Comparison of ENCODE assay signal across 32 cellular contexts in the genomic region with DNA sequence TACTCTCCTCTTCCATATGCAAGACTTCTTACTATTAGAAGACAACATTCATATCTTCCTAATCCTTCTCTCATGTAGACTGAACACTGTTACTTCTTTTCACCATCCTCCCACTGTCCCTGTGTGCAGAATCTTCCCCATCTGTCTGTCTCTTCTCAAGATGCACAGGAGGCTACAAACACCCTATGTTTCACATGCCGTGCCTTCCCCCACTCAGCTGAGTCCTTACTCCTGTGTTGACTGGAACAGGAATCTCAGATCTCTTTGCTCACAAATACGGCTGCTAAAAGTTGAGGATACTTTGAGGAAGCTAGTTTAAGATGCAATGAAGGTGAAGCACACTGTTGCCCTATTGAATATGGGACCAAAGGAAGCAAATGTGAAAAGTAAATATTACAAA.
"Had no signal": no experiment of that assay in that cellular context is flagged by ENCODE, and none has a peak within 500 bp of the region (broad histone marks: within the 10 kb centered on the region; RNA-seq: fewer than 3 reads in every experiment).

No MANE protein-coding gene starts in this region.

- H3K4me2 ChIP-seq: KMS-11, PC-9 had no signal

- H3K4me1 ChIP-seq: SJCRH30 had no signal

- H3K9ac ChIP-seq: KMS-11 had no signal

- H3K27ac ChIP-seq: KMS-11, PC-9, RWPE1, SJCRH30, SK-N-MC had no signal

- ATAC-seq: Panc1, Right ventricle myocardium inferior, SK-N-SH treated with all-trans-retinoic acid at 6 μM for 48 hours, T-cell had no signal

- FAIRE-seq: RCC 7860 had no signal

- H3K4me3 ChIP-seq: PC-9, SJCRH30, SK-N-MC had no signal

- H3K9me3 ChIP-seq: SJCRH30 had no signal

- H3K36me3 ChIP-seq: SJCRH30 had no signal

- DNase-seq: Karpas-422, MM.1S, MV-4-11, NCI-H1092, NCI-H1105 treated with DMSO at 0.1 percent for 48 hours, NCI-H1417, NCI-H1436, NCI-H146, NCI-H1694, NCI-H187, NCI-H1930, NCI-H2029 treated with DMSO at 0.1 percent for 48 hours, NCI-H2171 treated with DMSO at 0.1 percent for 48 hours, NCI-H2227 treated with DMSO at 0.1 percent for 48 hours, NCI-H345, NCI-H446, NCI-H510A treated with DMSO at 0.1 percent for 48 hours, NCI-H524 treated with DMSO at 0.1 percent for 48 hours, NCI-H526 treated with DMSO at 0.1 percent for 48 hours, NCI-H774, PC-9, SHP77, SIG-M5, SJCRH30, T-cell had no signal

- H3K27me3 ChIP-seq: SJCRH30 had no signal

- H2AFZ ChIP-seq: PC-9 had no signal
